8 cellular contexts compared by ENCODE assay signal in the genomic region with DNA sequence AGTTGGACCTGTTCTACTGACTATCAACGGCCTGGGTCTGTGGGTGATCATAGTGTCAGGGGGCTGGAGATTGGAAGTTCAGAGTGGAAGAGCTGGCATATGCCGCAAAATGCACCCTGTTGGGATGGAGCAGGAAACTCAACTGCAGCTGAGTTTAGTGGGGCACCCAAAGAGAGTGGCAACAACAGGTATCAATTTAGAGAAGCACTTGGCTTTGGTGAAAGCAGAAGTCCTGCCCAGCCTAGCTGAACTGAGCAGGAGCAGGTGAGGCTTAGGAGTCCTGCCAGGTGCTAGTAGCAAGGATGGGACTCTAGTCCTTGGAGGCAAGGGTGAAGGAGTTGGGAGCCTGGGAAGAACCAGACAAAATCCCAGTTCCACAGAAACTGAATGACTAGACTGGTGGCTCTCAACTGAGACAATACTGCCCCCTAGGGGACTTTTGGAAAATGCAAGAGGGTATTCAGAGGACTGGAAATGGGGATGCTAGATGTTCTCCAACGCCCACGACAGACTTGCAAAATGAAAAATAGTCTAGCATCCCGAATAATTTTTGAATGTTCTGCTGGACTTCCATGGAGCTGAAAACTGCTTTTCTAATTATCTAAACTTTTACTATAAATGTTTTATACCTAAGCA. TPM values are rescaled to one million over a fixed set of nuclear protein-coding genes. Genes with fewer than 3 reads are reported as not detected.
DNase-seq lines count a peak whose midpoint lies in the region; ATAC-seq, FAIRE-seq and TF ChIP-seq lines count a peak whose summit lies in the region.

No MANE protein-coding gene starts in this region.

- no peaks in the 10 kb centered on the region; the same call in 2 of the 3 replicates for H3K36me3 ChIP-seq in K562 (ENCODE audit: control insufficient read depth, insufficient read depth, low read length)

- H4K20me1 ChIP-seq in K562 (replicated peaks; ENCODE audit: control insufficient read depth, insufficient read depth, low read length): no peaks in the 10 kb centered on the region

- no peaks in the 10 kb centered on the region for H3K27me3 ChIP-seq in K562 (ENCODE audit: control insufficient read depth in 2 of 2, insufficient read depth in 2 of 2, low read length in 2 of 2)

- intact Hi-C loops in K562 (cut with micrococcal nuclease): loop anchor here (1.0 to 2.0 kb wide), 3 partner anchors 62 to 248 kb away; a partner anchor contains a TSS

- H3K9ac ChIP-seq in K562 (ENCODE audit: insufficient read depth in 1 of 2, low read depth in 2 of 2, low read length in 2 of 2): peak overlapping the region in 1 of 2 experiments; percentile 33; a peak in 1 of 4 replicates

- no peaks in the 10 kb centered on the region for H3K9me3 ChIP-seq in K562 (replicated peaks; ENCODE audit: control insufficient read depth, insufficient read depth, low read depth, low read length)

- peak overlapping the region; percentile 76 for H2AFZ ChIP-seq in K562 (ENCODE audit: low read depth, low read length)

- H3K4me1 ChIP-seq in K562 (replicated peaks in 1 of 2; ENCODE audit: control insufficient read depth in 2 of 2, insufficient read depth in 2 of 2, low read length in 2 of 2): peaks cover 34 to 64% of the 10 kb centered on the region in 2 experiments; a peak in 4 of 5 replicates

- H3K79me2 ChIP-seq in K562 (ENCODE audit: control insufficient read depth, insufficient read depth, low read length): no peaks in the 10 kb centered on the region

- POLR2A ChIA-PET in K562 (lab: Yijun Ruan, JAX): no interaction called here

- no peak overlapping the region for H3K4me2 ChIP-seq in K562 (ENCODE audit: insufficient read depth, low read length)

- no peaks in the 10 kb centered on the region for H3K9me1 ChIP-seq in K562 (ENCODE audit: control insufficient read depth, insufficient read depth, low read length)

- 22% methylated on average over 5 of the region's 5 CpGs for WGBS in K562 (ENCODE audit: insufficient coverage, low coverage, missing lambda C conversion rate)

- H3K27ac ChIP-seq in K562 (ENCODE audit: extremely low read depth, low read depth, low read length): no peak overlapping the region; the same call in 2 of the 3 replicates

- in situ Hi-C loops in K562 (cut with MboI): loop anchor here (5.0 to 25.0 kb wide), 4 partner anchors 83 to 683 kb away; no protein-coding TSS in a partner anchor

- CTCF ChIA-PET in K562 (lab: Yijun Ruan, JAX; ENCODE audit: low intra/inter-chr PET ratio): interaction anchor here (0.6 to 6.5 kb wide), 4 partner anchors 239 to 912 kb away, joined by 3 to 39 read pairs (median 7); no protein-coding TSS in a partner anchor

- DNase-seq in CD1c-positive myeloid dendritic cell (ENCODE audit: extremely low spot score) (peak; percentile 64), NCI-H1092 treated with DMSO at 0.1 percent for 48 hours (lab: John Stamatoyannopoulos, UW) (peak; percentile 65), T-helper 2 cell (peak in 3 of 5 experiments; percentile 7 to 25 (median 24)), K562 (ENCODE audit: extremely low read depth in 1 of 4, low spot score in 3 of 4) (peak; percentile 55 to 82 (median 60)), inferior parietal cortex (ENCODE audit: extremely low spot score) (peak; percentile 81)
- DNase-seq in stimulated activated CD4-positive, alpha-beta T cell treated with anti-CD3 and anti-CD28 coated beads, TNF-alpha, amount 100 ng/mL, for 48 hours (ENCODE audit: low read depth in 3 of 3): peak in 2 of 3 donors; percentile 24 to 55

- peak; percentile 80 to 89 for TF ChIP-seq RAD21 in K562 (CRISPR knock-in tag; conservative IDR thresholded peaks at IDR 0.05 in 1 of 2, IDR thresholded peaks at IDR 0.05 in 1 of 2)

- peak; percentile 69 to 87 (median 75) for TF ChIP-seq CTCF in K562 (IDR thresholded peaks at IDR 0.05 in 2 of 3, conservative IDR thresholded peaks at IDR 0.05 in 1 of 3; ENCODE audit: insufficient read depth in 2 of 3, low read depth in 1 of 3, low read length in 3 of 3)

- H3K4me3 ChIP-seq in K562: no peak overlapping the region

- peak; percentile 86 for FAIRE-seq in K562 (lab: Jason Lieb, UNC)

- no peak for TF ChIP-seq POLR2A in K562 (conservative IDR thresholded peaks at IDR 0.05)

- ATAC-seq in GM19035 (IDR thresholded peaks at IDR 0.05; ENCODE audit: unreplicated experiment) (peak; percentile 67), K562 (peak; percentile 76), GM18517 (IDR thresholded peaks at IDR 0.05; ENCODE audit: unreplicated experiment) (no peak)

- no TSS peak for BruUV-seq in K562 (replicated peaks; lab: Mats Ljungman, UMichigan)

- no peak for TF ChIP-seq EP300 in K562 (IDR thresholded peaks at IDR 0.05; ENCODE audit: low read length)

TF ChIP-seq in K562, 482 proteins besides CTCF, POLR2A, EP300 and RAD21:
- TF ChIP-seq, protein P1, sequence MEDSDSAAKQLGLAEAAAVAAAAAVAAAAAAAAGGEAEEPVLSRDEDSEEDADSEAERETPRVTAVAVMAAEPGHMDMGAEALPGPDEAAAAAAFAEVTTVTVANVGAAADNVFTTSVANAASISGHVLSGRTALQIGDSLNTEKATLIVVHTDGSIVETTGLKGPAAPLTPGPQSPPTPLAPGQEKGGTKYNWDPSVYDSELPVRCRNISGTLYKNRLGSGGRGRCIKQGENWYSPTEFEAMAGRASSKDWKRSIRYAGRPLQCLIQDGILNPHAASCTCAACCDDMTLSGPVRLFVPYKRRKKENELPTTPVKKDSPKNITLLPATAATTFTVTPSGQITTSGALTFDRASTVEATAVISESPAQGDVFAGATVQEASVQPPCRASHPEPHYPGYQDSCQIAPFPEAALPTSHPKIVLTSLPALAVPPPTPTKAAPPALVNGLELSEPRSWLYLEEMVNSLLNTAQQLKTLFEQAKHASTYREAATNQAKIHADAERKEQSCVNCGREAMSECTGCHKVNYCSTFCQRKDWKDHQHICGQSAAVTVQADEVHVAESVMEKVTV (CRISPR knock-in tag; IDR thresholded peaks at IDR 0.05): peak; percentile 70; the same call in 1 of the 2 replicates
- TF ChIP-seq GATAD2A (IDR thresholded peaks at IDR 0.05) (no peak), KLF16 (IDR thresholded peaks at IDR 0.05) (0 out of 2 replicates have a peak, but pooled peaks have one; percentile 11), ARID2 (IDR thresholded peaks at IDR 0.05) (0 out of 2 replicates have a peak, but pooled peaks have one; percentile 19), IFI16 (CRISPR knock-in tag; IDR thresholded peaks at IDR 0.05) (no peak), SMC3 (conservative IDR thresholded peaks at IDR 0.05; ENCODE audit: insufficient read depth, low read depth, low read length) (peak; percentile 73), SMARCE1 (IDR thresholded peaks at IDR 0.05) (no peak), EGR1 (conservative IDR thresholded peaks at IDR 0.05) (peak; percentile 56), JUND (IDR thresholded peaks at IDR 0.05; ENCODE audit: borderline replicate concordance, low read depth, low read length) (peak; percentile 23; the same call in 1 of the 2 replicates), JUND (tag; IDR thresholded peaks at IDR 0.05; ENCODE audit: borderline replicate concordance, low read depth, low read length) (no peak), FOXK1 (CRISPR knock-in tag; IDR thresholded peaks at IDR 0.05; ENCODE audit: borderline replicate concordance) (no peak), STAG1 (CRISPR knock-in tag; IDR thresholded peaks at IDR 0.05; ENCODE audit: borderline replicate concordance) (peak; percentile 35; the same call in 1 of the 2 replicates)

RNA-seq across cellular contexts. Expression of a gene that starts 49.4 kb away (rescaled TPM):
- 0.16 and 0.26 TPM in 2 replicates for total RNA-seq in K562 (2011; cell fraction: chromatin; rRNA removed; ENCODE audit: low replicate concordance)
- under 0.01 TPM in 1 of 2 replicates, not detected in the other for total RNA-seq in K562 (2011; cell fraction: nucleolus; rRNA removed)
- total RNA-seq in K562 (2011; cell fraction: nucleoplasm; rRNA removed): 0.15 TPM in 2 replicates
- total RNA-seq in K562 (2014; rRNA removed) (0.04 and 0.05 TPM in 2 replicates), K562 (2014; rRNA removed; fragmentation: Illumina TruSeq; extraction: Trizol) (0.10 and 0.11 TPM in 2 replicates), K562 (2015; rRNA removed; fragmentation: Illumina TruSeq; extraction: Trizol) (0.04 TPM in 1 of 2 replicates, not detected in the other), K562 (2021) (0.16 and 0.31 TPM in 2 replicates)
- polyA plus RNA-seq in K562 (2011; rRNA removed) (0.03 and 0.35 TPM in 2 replicates), K562 (2014; fragmentation: Illumina TruSeq; extraction: Trizol) (0.18 and 0.22 TPM in 2 replicates), K562 (2014; fragmentation: Nextera tagmentation; extraction: Ambion mirVana) (under 1 TPM in 1 of 2 experiments, not detected in 1; 0.06 TPM), K562 (2014; rRNA removed) (0.11 and 0.21 TPM in 2 replicates)
- polyA plus RNA-seq in K562 (2011; cell fraction: cytosol; rRNA removed): 0.06 and 0.52 TPM in 2 replicates
- polyA plus RNA-seq in K562 (2011; cell fraction: nucleus; rRNA removed): 0.10 and 1.2 TPM in 2 replicates
- 0.08 and 0.17 TPM in 2 replicates for polyA plus RNA-seq in K562 (2012)
- 0.25 TPM in 1 of 2 replicates, not detected in the other for polyA minus RNA-seq in K562 (2011; rRNA and poly(A)+ RNA removed)
- 0.38 TPM in 1 of 2 replicates, not detected in the other for polyA minus RNA-seq in K562 (2011; cell fraction: cytosol; rRNA and poly(A)+ RNA removed)
- 0.13 TPM in 1 of 2 replicates, not detected in the other for polyA minus RNA-seq in K562 (2011; cell fraction: nucleus; rRNA and poly(A)+ RNA removed)

Comparison
In these comparisons a context has a peak if more than half of its experiments do, and no peak if none do; other contexts are left out.
1. DNase-seq: peak in every context shown above with its lines; median percentile 81 in inferior parietal cortex; 65 in NCI-H1092 treated with DMSO at 0.1 percent for 48 hours; 64 in CD1c-positive myeloid dendritic cell; 60 in K562; 40 in stimulated activated CD4-positive, alpha-beta T cell treated with anti-CD3 and anti-CD28 coated beads, TNF-alpha, amount 100 ng/mL, for 48 hours; 24 in T-helper 2 cell.